Comparison of ENCODE assay signal across 24 cellular contexts in the genomic region with DNA sequence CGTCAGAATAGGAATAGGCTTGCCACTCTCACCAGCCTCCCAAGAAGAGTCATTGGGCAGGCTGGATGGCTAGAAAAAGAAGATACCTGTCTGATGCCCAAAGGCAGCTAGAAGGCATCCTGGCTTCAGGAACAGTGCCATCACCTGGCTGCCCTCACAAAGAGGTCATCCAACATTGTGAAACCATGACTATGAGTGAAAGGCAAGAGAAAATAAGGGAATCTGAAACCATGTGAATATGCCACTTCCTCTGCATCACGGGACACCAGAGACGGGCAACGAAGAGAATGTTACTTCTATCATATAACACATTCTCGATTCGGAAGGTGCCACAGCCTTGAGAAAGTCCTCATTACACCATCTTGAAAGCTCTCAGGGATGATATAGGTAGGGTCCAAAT.
"Had no signal": no experiment of that assay in that cellular context is flagged by ENCODE, and none has a peak within 500 bp of the region (broad histone marks: within the 10 kb centered on the region; RNA-seq: fewer than 3 reads in every experiment).

No MANE protein-coding gene starts in this region.

- H3K4me1 Mint-ChIP-seq: activated CD4-positive, alpha-beta T cell treated with anti-CD3 and anti-CD28 coated beads for 36 hours; activated naive CD8-positive, alpha-beta T cell treated with anti-CD3 and anti-CD28 coated beads, Interleukin-2, amount 10 ng/mL, durations not matched to agents 7 days and 5 days had no signal

- H3K27me3 ChIP-seq: adrenal gland had no signal

- DNase-seq: activated CD4-positive, alpha-beta T cell treated with anti-CD3 and anti-CD28 coated beads for 36 hours; activated CD8-positive, alpha-beta memory T cell treated with anti-CD3 and anti-CD28 coated beads, Interleukin-2, amount 50 U/mL, for 48 hours; activated CD8-positive, alpha-beta T cell treated with anti-CD3 and anti-CD28 coated beads for 36 hours; activated naive CD4-positive, alpha-beta T cell treated with anti-CD3 and anti-CD28 coated beads, Interleukin-2, amount 50 U/mL, for 16 hours; activated naive CD8-positive, alpha-beta T cell treated with anti-CD3 and anti-CD28 coated beads, Interleukin-2, amount 10 ng/mL, durations not matched to agents 7 days and 5 days; activated T-cell treated with anti-CD3 and anti-CD28 coated beads, Interleukin-2, amount 50 U/mL, for 1 hour; anterior cingulate cortex; caudate nucleus; Kasumi-1; KBM-7; NCI-H1048; NCI-H146; NCI-H187 treated with DMSO at 0.1 percent for 48 hours; NCI-H2081 treated with DMSO at 0.1 percent for 48 hours; NCI-H446; NCI-H524; OCI-M1; RPMI8226; T-helper 1 cell; WERI-Rb-1 had no signal

- H3K36me3 ChIP-seq: adrenal gland, WERI-Rb-1 had no signal

- H3K27ac ChIP-seq: adrenal gland, SK-N-MC, WERI-Rb-1 had no signal

- H3K4me3 ChIP-seq: adrenal gland, SK-N-MC had no signal

- ATAC-seq: activated CD4-positive, alpha-beta T cell treated with anti-CD3 and anti-CD28 coated beads for 36 hours; activated CD8-positive, alpha-beta T cell treated with anti-CD3 and anti-CD28 coated beads for 36 hours; Panc1; Right ventricle myocardium inferior had no signal

- H3K9me3 ChIP-seq: adrenal gland had no signal

- H3K4me3 Mint-ChIP-seq: activated CD4-positive, alpha-beta T cell treated with anti-CD3 and anti-CD28 coated beads for 36 hours; activated CD8-positive, alpha-beta T cell treated with anti-CD3 and anti-CD28 coated beads for 36 hours; activated naive CD8-positive, alpha-beta T cell treated with anti-CD3 and anti-CD28 coated beads, Interleukin-2, amount 10 ng/mL, durations not matched to agents 7 days and 5 days had no signal

- H3K36me3 Mint-ChIP-seq: activated naive CD8-positive, alpha-beta T cell treated with anti-CD3 and anti-CD28 coated beads, Interleukin-2, amount 10 ng/mL, durations not matched to agents 7 days and 5 days had no signal

- H3K9me3 Mint-ChIP-seq: activated CD8-positive, alpha-beta T cell treated with anti-CD3 and anti-CD28 coated beads for 36 hours; activated naive CD8-positive, alpha-beta T cell treated with anti-CD3 and anti-CD28 coated beads, Interleukin-2, amount 10 ng/mL, durations not matched to agents 7 days and 5 days had no signal

- H3K27me3 Mint-ChIP-seq: activated CD4-positive, alpha-beta T cell treated with anti-CD3 and anti-CD28 coated beads for 36 hours; activated CD8-positive, alpha-beta T cell treated with anti-CD3 and anti-CD28 coated beads for 36 hours; activated naive CD8-positive, alpha-beta T cell treated with anti-CD3 and anti-CD28 coated beads, Interleukin-2, amount 10 ng/mL, durations not matched to agents 7 days and 5 days had no signal

- H3K27ac Mint-ChIP-seq: activated CD4-positive, alpha-beta T cell treated with anti-CD3 and anti-CD28 coated beads for 36 hours; activated CD8-positive, alpha-beta T cell treated with anti-CD3 and anti-CD28 coated beads for 36 hours; activated naive CD8-positive, alpha-beta T cell treated with anti-CD3 and anti-CD28 coated beads, Interleukin-2, amount 10 ng/mL, durations not matched to agents 7 days and 5 days had no signal

- H3K4me1 ChIP-seq: adrenal gland had no signal
